In the genomic region with DNA sequence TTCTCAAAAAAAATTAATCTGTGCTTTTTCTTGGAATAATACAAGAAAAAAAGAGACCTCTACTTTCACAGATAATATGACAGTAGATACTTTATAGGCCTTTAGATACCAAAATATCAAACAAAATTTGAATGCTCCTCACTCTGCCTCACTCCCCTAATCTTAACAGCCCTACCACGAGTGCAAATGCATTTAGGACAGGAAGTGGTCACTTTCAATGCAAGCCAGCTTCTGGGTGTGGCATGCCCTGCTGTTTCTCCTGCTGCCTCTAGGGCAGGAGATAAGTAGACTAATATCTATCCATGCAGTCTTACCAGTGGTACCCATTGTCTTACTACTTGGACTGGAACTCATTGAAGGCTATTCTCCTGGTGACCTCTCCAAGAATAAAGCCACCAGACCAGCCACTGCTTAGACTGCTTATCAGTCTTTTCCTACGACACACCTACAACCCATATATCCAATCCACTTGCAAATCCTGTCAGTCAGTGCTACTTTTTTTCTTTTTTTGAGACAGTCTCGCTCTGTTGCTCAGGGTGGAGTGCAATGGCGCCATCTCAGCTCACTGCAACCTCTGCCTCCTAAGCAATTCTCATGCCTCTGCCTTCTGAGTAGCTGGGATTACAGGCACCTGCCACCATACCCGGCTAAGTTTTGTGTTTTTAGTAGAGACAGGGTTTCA, we compare ENCODE assay signal across 8 cellular contexts. TPM values are rescaled to one million over a fixed set of nuclear protein-coding genes. Genes with fewer than 3 reads are reported as not detected.
DNase-seq lines count a peak whose midpoint lies in the region; ATAC-seq, FAIRE-seq and TF ChIP-seq lines count a peak whose summit lies in the region.

No MANE protein-coding gene starts in this region.

- DNase-seq in Daoy (ENCODE audit: low read depth), result peak; percentile 84
- DNase-seq in GM19239 (ENCODE audit: insufficient read length, low spot score), result no peak
- peak; percentile 36 to 46 for DNase-seq in PC-9
- peak; percentile 6 for DNase-seq in fibroblast of gingiva (ENCODE audit: low read depth)
- DNase-seq in stimulated activated naive CD4-positive, alpha-beta T cell treated with Interleukin-2 at 50 U/mL for 16 hours (lab: John Stamatoyannopoulos, UW), result no peak

- intact Hi-C loops in PC-9 (cut with micrococcal nuclease; ENCODE audit: unreplicated experiment), result no loop called here

- CTCF ChIA-PET in PC-9 (lab: Charles Lee), result no interaction called here

- no TSS peak for BruUV-seq in PC-9 (replicated peaks; lab: Mats Ljungman, UMichigan)

- peaks cover 7% of the 10 kb centered on the region for H3K4me1 ChIP-seq in PC-9 (replicated peaks; ENCODE audit: insufficient read depth)

- H2AFZ ChIP-seq in PC-9, result no peak overlapping the region

- H3K9me3 ChIP-seq in PC-9 (ENCODE audit: insufficient read depth, low read depth), result no peaks in the 10 kb centered on the region

- no peaks in the 10 kb centered on the region for H4K20me1 ChIP-seq in PC-9 (ENCODE audit: insufficient read depth)

- peak; percentile 57 for TF ChIP-seq CTCF in PC-9 (conservative IDR thresholded peaks at IDR 0.05)

- no peak overlapping the region for H3K27ac ChIP-seq in PC-9

- POLR2A ChIA-PET in PC-9 (lab: Charles Lee; ENCODE audit: unreplicated experiment), result no interaction called here

- no peaks in the 10 kb centered on the region for H3F3A ChIP-seq in PC-9 (ENCODE audit: insufficient read depth, low read depth)

- H3K4me2 ChIP-seq in PC-9, result peak overlapping the region; percentile 44

- FAIRE-seq in GM19239 (lab: Jason Lieb, UNC), result peak; percentile 59

- ATAC-seq in HG03095 (IDR thresholded peaks at IDR 0.05; ENCODE audit: unreplicated experiment), result peak; percentile 96
- ATAC-seq in HG03045 (IDR thresholded peaks at IDR 0.05; ENCODE audit: unreplicated experiment), result no peak
- ATAC-seq in HG02642 (IDR thresholded peaks at IDR 0.05; ENCODE audit: poor library complexity, unreplicated experiment), result no peak

- H3K27me3 ChIP-seq in PC-9 (ENCODE audit: insufficient read depth, low read depth), result no peaks in the 10 kb centered on the region

- no peak overlapping the region for H3K4me3 ChIP-seq in PC-9

- H3K79me2 ChIP-seq in PC-9 (ENCODE audit: low read depth), result no peaks in the 10 kb centered on the region

- no peaks in the 10 kb centered on the region for H3K9me2 ChIP-seq in PC-9 (ENCODE audit: insufficient read depth)

- H3K36me3 ChIP-seq in PC-9 (ENCODE audit: low read depth), result no peaks in the 10 kb centered on the region

RNA-seq across cellular contexts. Expression of a gene that starts 23.0 kb away (rescaled TPM):
- total RNA-seq in Daoy (2014; rRNA removed; shearing (Covaris generic)), result 0.03 TPM in 1 of 2 replicates, not detected in the other
- total RNA-seq in PC-9 (2021), result not detected in 2 replicates

RNA-seq across cellular contexts. Expression of a gene that starts 24.3 kb away (rescaled TPM):
- total RNA-seq in Daoy (2014; rRNA removed; shearing (Covaris generic)), result 42.7 and 43.9 TPM in 2 replicates
- total RNA-seq in PC-9 (2021), result 58.7 and 60.3 TPM in 2 replicates

Comparison
In these comparisons a context has a peak if more than half of its experiments do, and no peak if none do; other contexts are left out.
1. DNase-seq: peak in Daoy (single experiment), PC-9 (2 of 2) and fibroblast of gingiva (single experiment); none in GM19239 (single experiment) and stimulated activated naive CD4-positive, alpha-beta T cell treated with Interleukin-2 at 50 U/mL for 16 hours (single experiment).